Comparison of ENCODE assay signal across 9 cellular contexts in the genomic region with DNA sequence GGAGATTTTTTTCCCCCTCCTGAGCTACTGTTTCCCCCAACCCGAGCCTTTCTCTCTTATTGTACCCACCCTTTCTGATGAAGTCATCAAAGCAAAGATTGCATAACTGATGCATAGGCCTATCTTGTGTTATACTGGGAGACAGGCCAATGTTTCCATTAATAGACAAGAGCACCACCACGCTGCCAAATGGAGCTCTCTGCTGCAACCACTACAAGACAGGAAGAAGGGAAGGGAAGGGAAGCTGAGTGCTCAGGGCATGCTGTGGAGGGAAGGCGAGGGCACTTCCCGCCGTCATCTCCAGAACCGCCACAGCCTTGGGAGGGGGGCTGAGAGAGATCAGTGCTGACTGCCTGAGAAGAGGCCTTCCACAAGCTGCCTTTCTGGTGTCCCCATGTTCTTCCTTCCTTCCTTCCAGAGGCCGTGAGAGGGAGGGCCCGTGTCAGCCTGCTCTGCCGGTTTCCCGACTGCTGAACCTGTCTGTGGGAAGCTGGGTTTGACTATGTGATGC.
DNase-seq lines count a peak whose midpoint lies in the region; ATAC-seq, FAIRE-seq and TF ChIP-seq lines count a peak whose summit lies in the region.
"Had no signal": no experiment of that assay in that cellular context is flagged by ENCODE, and none has a peak within 500 bp of the region (broad histone marks: within the 10 kb centered on the region; RNA-seq: fewer than 3 reads in every experiment).

No MANE protein-coding gene starts in this region.

- H2BK120ac ChIP-seq in H1 (replicated peaks; ENCODE audit: low read depth, low read length), result no peak overlapping the region

- no peak overlapping the region for H3K23ac ChIP-seq in H1 (ENCODE audit: insufficient read length)

- no peaks in the 10 kb centered on the region for H3K79me1 ChIP-seq in H1 (ENCODE audit: low read depth, low read length)

- 62 to 63% methylated on average over 7 to 10 of the region's 10 CpGs for WGBS in GM23248 (ENCODE audit: low coverage in 1 of 2, low lambda C conversion rate in 2 of 2, missing lambda C conversion rate in 2 of 2), 2 experiments
- WGBS in H1 (ENCODE audit: extremely low coverage in 1 of 2, insufficient coverage in 1 of 2, insufficient read length in 1 of 2, insufficient replicate concordance in 2 of 2, low coverage in 1 of 2, low lambda C conversion rate in 2 of 2, missing lambda C conversion rate in 1 of 2), 2 experiments, result 81% methylated on average over 10 of the region's 10 CpGs; no CpG with 5 or more reads in 1 of the 2 experiments

- TF ChIP-seq EP300 in H1 (IDR thresholded peaks at IDR 0.05; ENCODE audit: borderline replicate concordance in 1 of 2, low read depth in 2 of 2, low read length in 2 of 2), result no peak

- H3K9me3 ChIP-seq in GM23248 (ENCODE audit: low read depth), result no peaks in the 10 kb centered on the region
- no peaks in the 10 kb centered on the region for H3K9me3 ChIP-seq in H1 (ENCODE audit: insufficient read depth in 2 of 2, low read depth in 1 of 2, low read length in 1 of 2)
- H3K9me3 ChIP-seq in mucosa of stomach (ENCODE audit: control insufficient read depth, low read length), result no peaks in the 10 kb centered on the region

- no peak overlapping the region for H4K91ac ChIP-seq in H1 (replicated peaks; ENCODE audit: insufficient read length, low read length)

- POLR2A ChIA-PET in H1 (lab: Charles Lee; ENCODE audit: partially characterized antibody), result interaction anchor here (0.7 kb wide), 1 partner anchor 9 kb away, joined by 4 read pairs; no protein-coding TSS in a partner anchor

- no peak overlapping the region for H4K5ac ChIP-seq in H1 (ENCODE audit: insufficient read length, low read depth, low read length)

- peak overlapping the region; percentile 31; the same call in 1 of the 2 replicates for H2AFZ ChIP-seq in GM23248
- no peak overlapping the region for H2AFZ ChIP-seq in H1 (ENCODE audit: low read length)

- ATAC-seq in HG03460 (IDR thresholded peaks at IDR 0.05; ENCODE audit: unreplicated experiment), result no peak
- ATAC-seq in HG03457 (IDR thresholded peaks at IDR 0.05; ENCODE audit: unreplicated experiment), result no peak

- H2BK5ac ChIP-seq in H1 (ENCODE audit: low read depth, low read length), result no peak overlapping the region

- H3K4me2 ChIP-seq in GM23248 (ENCODE audit: unreplicated experiment) (no peak overlapping the region), H1 (ENCODE audit: insufficient read depth in 1 of 2, low read depth in 2 of 2, low read length in 2 of 2) (no peak overlapping the region)
- H3K4me2 ChIP-seq: KMS-11 had no signal

- H2BK15ac ChIP-seq in H1 (ENCODE audit: low read length), result no peak overlapping the region

- DNase-seq in GM23248 (peak; percentile 94), NOMO-1 treated with dmso at 0.1 percent for 144 hours (lab: John Stamatoyannopoulos, UW; ENCODE audit: unreplicated experiment) (peak; percentile 57), H1 (ENCODE audit: low read depth in 1 of 2, low spot score in 2 of 2) (peak in 1 of 2 experiments; percentile 43), HK-2 (ENCODE audit: unreplicated experiment) (no peak)
- no peak for DNase-seq in effector CD4-positive, alpha-beta T cell

- CTCF ChIA-PET in H1 (lab: Charles Lee; ENCODE audit: partially characterized antibody), result interaction anchor here (0.7 to 4.3 kb wide), 15 partner anchors 8 to 267 kb away, joined by 3 to 23 read pairs (median 3); no protein-coding TSS in a partner anchor

- H3K56ac ChIP-seq in H1 (replicated peaks; ENCODE audit: insufficient read length, low read depth, low read length), result no peak overlapping the region

- H2BK20ac ChIP-seq in H1 (ENCODE audit: low read length), result no peak overlapping the region

- H3K79me2 ChIP-seq in GM23248 (ENCODE audit: insufficient read depth), result no peaks in the 10 kb centered on the region
- no peaks in the 10 kb centered on the region for H3K79me2 ChIP-seq in H1 (ENCODE audit: control insufficient read depth in 1 of 2, insufficient read depth in 2 of 2, low read length in 2 of 2)

- TF ChIP-seq POLR2A in H1 (IDR thresholded peaks at IDR 0.05; ENCODE audit: control extremely low read depth in 1 of 2, low read depth in 2 of 2, low read length in 2 of 2), result no peak

- FAIRE-seq in H1 (lab: Jason Lieb, UNC), result no peak

- TF ChIP-seq RAD21 in H1 (IDR thresholded peaks at IDR 0.05 in 1 of 2, conservative IDR thresholded peaks at IDR 0.05 in 1 of 2; ENCODE audit: low read depth in 2 of 2, low read length in 2 of 2), result no peak

- H3K9ac ChIP-seq in GM23248 (no peak overlapping the region), H1 (replicated peaks in 1 of 4; ENCODE audit: extremely low read depth in 1 of 4, low read depth in 3 of 4, low read length in 3 of 4) (no peak overlapping the region), mucosa of stomach (ENCODE audit: low read length) (peak overlapping the region; percentile 47)
- H3K9ac ChIP-seq: KMS-11 had no signal

- H3K18ac ChIP-seq in H1 (ENCODE audit: extremely low read depth, low read length), result no peak overlapping the region

- no peak overlapping the region for H3K4ac ChIP-seq in H1 (replicated peaks; ENCODE audit: insufficient read length, low read depth, low read length)

- H3K23me2 ChIP-seq in H1 (ENCODE audit: low read depth, low read length), result peaks cover 3% of the 10 kb centered on the region; the same call in 1 of the 2 replicates

- H2AK5ac ChIP-seq in H1 (ENCODE audit: low read depth, low read length), result peak overlapping the region; percentile 33; the same call in 1 of the 2 replicates

- no peak overlapping the region for H3K14ac ChIP-seq in H1 (ENCODE audit: insufficient read length)

- peak overlapping the region; percentile 1; the same call in 1 of the 2 replicates for H3K27ac ChIP-seq in GM23248
- no peak overlapping the region for H3K27ac ChIP-seq in H1 (ENCODE audit: low read depth, low read length)
- H3K27ac ChIP-seq: KMS-11 had no signal

- H4K8ac ChIP-seq in H1 (ENCODE audit: extremely low read depth, insufficient read depth, low read length), result no peak overlapping the region

- H3K36me3 ChIP-seq in GM23248 (ENCODE audit: low read depth), result no peaks in the 10 kb centered on the region
- no peaks in the 10 kb centered on the region for H3K36me3 ChIP-seq in H1 (ENCODE audit: control insufficient read depth in 2 of 4, insufficient read depth in 4 of 4, low read length in 3 of 4)
- no peaks in the 10 kb centered on the region for H3K36me3 ChIP-seq in mucosa of stomach (ENCODE audit: control insufficient read depth, insufficient read depth, low read length)

- H4K20me1 ChIP-seq in GM23248 (ENCODE audit: insufficient read depth) (no peaks in the 10 kb centered on the region), H1 (replicated peaks in 1 of 2; ENCODE audit: control insufficient read depth in 1 of 2, insufficient read depth in 2 of 2, low read length in 2 of 2) (no peaks in the 10 kb centered on the region)

- H3K4me3 ChIP-seq in GM23248, result no peak overlapping the region
- no peak overlapping the region for H3K4me3 ChIP-seq in H1 (ENCODE audit: extremely low read depth in 1 of 4, insufficient read depth in 2 of 4, low read depth in 3 of 4, low read length in 4 of 4)
- H3K4me3 ChIP-seq in mucosa of stomach (ENCODE audit: low read length), result no peak overlapping the region

- in situ Hi-C loops in GM23248 (cut with MboI), result loop anchor here (25.0 kb wide), 1 partner anchor 522 kb away; no protein-coding TSS in a partner anchor

- peaks cover 13% of the 10 kb centered on the region for H3K4me1 ChIP-seq in GM23248 (ENCODE audit: insufficient read depth)
- H3K4me1 ChIP-seq in H1 (replicated peaks in 1 of 4; ENCODE audit: control insufficient read depth in 3 of 4, insufficient read depth in 4 of 4, low read length in 3 of 4), result peaks cover 3 to 10% (median 7%) of the 10 kb centered on the region in 4 experiments; a peak in 4 of 7 replicates
- peaks cover 18% of the 10 kb centered on the region for H3K4me1 ChIP-seq in mucosa of stomach (ENCODE audit: control insufficient read depth, insufficient read depth, low read length)

- H3F3A ChIP-seq in GM23248 (ENCODE audit: insufficient read depth), result 0 out of 2 replicates have a peak, but pooled peaks cover 13% of the 10 kb centered on the region

- no peak overlapping the region for H2BK12ac ChIP-seq in H1 (ENCODE audit: low read depth, low read length)

- H3K27me3 ChIP-seq in GM23248 (replicated peaks; ENCODE audit: insufficient read depth) (no peaks in the 10 kb centered on the region), H1 (replicated peaks in 1 of 4; ENCODE audit: control insufficient read depth in 3 of 4, extremely low read depth in 1 of 4, insufficient read depth in 3 of 4, low read length in 3 of 4) (peaks cover 3 to 8% (median 7%) of the 10 kb centered on the region in 4 experiments; a peak in 5 of 7 replicates), mucosa of stomach (ENCODE audit: control insufficient read depth, insufficient read depth, low read length) (no peaks in the 10 kb centered on the region)

- no peaks in the 10 kb centered on the region for H3K9me2 ChIP-seq in GM23248 (ENCODE audit: insufficient read depth)

- no peak for TF ChIP-seq CTCF in H1 (IDR thresholded peaks at IDR 0.05; ENCODE audit: control extremely low read depth in 1 of 3, insufficient read depth in 1 of 3, low read depth in 1 of 3, low read length in 3 of 3)

TF ChIP-seq in H1, 55 proteins besides CTCF, POLR2A, EP300 and RAD21:
- TF ChIP-seq CTBP2 (IDR thresholded peaks at IDR 0.05; ENCODE audit: borderline replicate concordance, insufficient read depth, insufficient read length, low read length) (no peak), CEBPB (IDR thresholded peaks at IDR 0.05; ENCODE audit: low read depth, low read length) (peak; percentile 28; the same call in 1 of the 2 replicates)
- TF ChIP-seq, protein P1, sequence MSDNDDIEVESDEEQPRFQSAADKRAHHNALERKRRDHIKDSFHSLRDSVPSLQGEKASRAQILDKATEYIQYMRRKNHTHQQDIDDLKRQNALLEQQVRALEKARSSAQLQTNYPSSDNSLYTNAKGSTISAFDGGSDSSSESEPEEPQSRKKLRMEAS (IDR thresholded peaks at IDR 0.05), result peak; percentile 34; the same call in 1 of the 2 replicates
- TF ChIP-seq, protein P2, sequence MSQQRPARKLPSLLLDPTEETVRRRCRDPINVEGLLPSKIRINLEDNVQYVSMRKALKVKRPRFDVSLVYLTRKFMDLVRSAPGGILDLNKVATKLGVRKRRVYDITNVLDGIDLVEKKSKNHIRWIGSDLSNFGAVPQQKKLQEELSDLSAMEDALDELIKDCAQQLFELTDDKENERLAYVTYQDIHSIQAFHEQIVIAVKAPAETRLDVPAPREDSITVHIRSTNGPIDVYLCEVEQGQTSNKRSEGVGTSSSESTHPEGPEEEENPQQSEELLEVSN (IDR thresholded peaks at IDR 0.05), result peak; percentile 53

Comparison
In these comparisons a context has a peak if more than half of its experiments do, and no peak if none do; other contexts are left out.
1. DNase-seq: peak in GM23248 (single experiment) and NOMO-1 treated with dmso at 0.1 percent for 144 hours (single experiment); none in HK-2 (single experiment) and effector CD4-positive, alpha-beta T cell (single experiment).